Comparison of ENCODE assay signal across 19 cellular contexts in genomic region chr5:98789029-98789428, GRCh38.
"Had no signal": no experiment of that assay in that cellular context is flagged by ENCODE, and none has a peak within 500 bp of the region (broad histone marks: within the 10 kb centered on the region; RNA-seq: fewer than 3 reads in every experiment).

No MANE protein-coding gene starts in this region.

- ATAC-seq: activated naive CD4-positive, alpha-beta T cell treated with anti-CD3 and anti-CD28 coated beads, Interleukin-2, amount 50 U/mL, for 72 hours; foreskin keratinocyte; T-cell had no signal

- H3K27ac Mint-ChIP-seq: activated naive CD4-positive, alpha-beta T cell treated with anti-CD3 and anti-CD28 coated beads, Interleukin-2, amount 50 U/mL, for 72 hours; mesothelial cell of epicardium; nephron; T-cell had no signal

- DNase-seq: activated T-cell treated with anti-CD3 and anti-CD28 coated beads, Interleukin-2, amount 50 U/mL, for 1 hour; aorta; foreskin keratinocyte; kidney; left ventricle myocardium inferior; right lobe of liver; stimulated activated CD4-positive, alpha-beta T cell treated with anti-CD3 and anti-CD28 coated beads, Interleukin-4, amount 100 ng/mL, for 1 hour; stimulated activated naive CD4-positive, alpha-beta T cell treated with Interleukin-2 at 50 U/mL for 16 hours; T-cell; tibial artery had no signal

- H3K27ac ChIP-seq: foreskin keratinocyte, left ventricle myocardium inferior, neutrophil, parathyroid adenoma, tibial artery had no signal

- H3K27me3 Mint-ChIP-seq: brain, T-cell had no signal

- FAIRE-seq: endometrium, kidney, TTC549, urothelium cell line had no signal

- H3K9me3 ChIP-seq: left ventricle myocardium inferior, neutrophil, right lobe of liver, tibial artery had no signal

- H3K9ac ChIP-seq: parathyroid adenoma had no signal

- H3K9me3 Mint-ChIP-seq: activated naive CD4-positive, alpha-beta T cell treated with anti-CD3 and anti-CD28 coated beads, Interleukin-2, amount 50 U/mL, for 72 hours; brain; mesothelial cell of epicardium; nephron; T-cell had no signal

- H3K4me3 Mint-ChIP-seq: mesothelial cell of epicardium, nephron, T-cell had no signal

- H3K4me3 ChIP-seq: left ventricle myocardium inferior, right lobe of liver, tibial artery had no signal

- H3K36me3 Mint-ChIP-seq: activated naive CD4-positive, alpha-beta T cell treated with anti-CD3 and anti-CD28 coated beads, Interleukin-2, amount 50 U/mL, for 72 hours had no signal

- H2AFZ ChIP-seq: parathyroid adenoma had no signal

- H3K27me3 ChIP-seq: foreskin keratinocyte, right lobe of liver, tibial artery had no signal

- H3K36me3 ChIP-seq: neutrophil had no signal
